Comparison of ENCODE assay signal across 22 cellular contexts in genomic region chr6:20217900-20218299, GRCh38. TPM values are rescaled to one million over a fixed set of nuclear protein-coding genes. Genes with fewer than 3 reads are reported as not detected.
DNase-seq lines count a peak whose midpoint lies in the region; ATAC-seq and TF ChIP-seq lines count a peak whose summit lies in the region.
"Had no signal": no experiment of that assay in that cellular context is flagged by ENCODE, and none has a peak within 500 bp of the region (broad histone marks: within the 10 kb centered on the region; RNA-seq: fewer than 3 reads in every experiment).

No MANE protein-coding gene starts in this region.

- H3K9me3 Mint-ChIP-seq in MCF 10A (ENCODE audit: unreplicated experiment) (no peaks in the 10 kb centered on the region), nephron (no peaks in the 10 kb centered on the region), WTC11 (no peaks in the 10 kb centered on the region)
- H3K9me3 Mint-ChIP-seq: immature natural killer cell, memory B cell, neural crest cell had no signal

- H3K4me1 Mint-ChIP-seq in MCF 10A (ENCODE audit: insufficient read depth, unreplicated experiment) (peaks cover 3% of the 10 kb centered on the region), nephron (peaks cover 24% of the 10 kb centered on the region), WTC11 (peaks cover 15% of the 10 kb centered on the region)

- peak; percentile 47 for ATAC-seq in aorta (ENCODE audit: low FRiP score)
- ATAC-seq in WTC11, result no peak

- no peaks in the 10 kb centered on the region for H3K9me3 ChIP-seq in breast epithelium
- no peaks in the 10 kb centered on the region for H3K9me3 ChIP-seq in cardiac muscle cell (ENCODE audit: low read depth)
- H3K9me3 ChIP-seq in aorta (ENCODE audit: control insufficient read depth, low read length), result no peaks in the 10 kb centered on the region
- H3K9me3 ChIP-seq: esophagus muscularis mucosa had no signal

- TF ChIP-seq CTCF in breast epithelium (IDR thresholded peaks at IDR 0.05), result no peak
- TF ChIP-seq CTCF in MCF 10A (IDR thresholded peaks at IDR 0.05; ENCODE audit: unreplicated experiment), result no peak
- no peak for TF ChIP-seq CTCF in cardiac muscle cell (IDR thresholded peaks at IDR 0.05; ENCODE audit: low read depth, low read length)
- TF ChIP-seq CTCF in nephron (IDR thresholded peaks at IDR 0.05; ENCODE audit: unreplicated experiment in 3 of 3), result no peak
- TF ChIP-seq CTCF in WTC11 (IDR thresholded peaks at IDR 0.05), result no peak

- 88 to 94% methylated on average over 2 of the region's 2 CpGs for WGBS in aorta, 2 donors

- BruUV-seq in MCF 10A (replicated peaks; lab: Mats Ljungman, UMichigan), result no TSS peak

- H3K36me3 Mint-ChIP-seq in MCF 10A (ENCODE audit: insufficient read depth, unreplicated experiment) (no peaks in the 10 kb centered on the region), nephron (ENCODE audit: low read depth) (no peaks in the 10 kb centered on the region), WTC11 (no peaks in the 10 kb centered on the region)
- H3K36me3 Mint-ChIP-seq: immature natural killer cell, memory B cell had no signal

- peak overlapping the region; percentile 58 to 71 for H3K27ac ChIP-seq in breast epithelium
- peak overlapping the region; percentile 76 for H3K27ac ChIP-seq in cardiac muscle cell
- no peak overlapping the region for H3K27ac ChIP-seq in aorta (ENCODE audit: low read depth in 1 of 2, low read length in 2 of 2)

- intact Hi-C loops in breast epithelium (cut with DNase I; ENCODE audit: low total_unique reads), result no loop called here
- intact Hi-C loops in MCF 10A (cut with micrococcal nuclease), result loop anchor here (10.0 kb wide), 1 partner anchor 123 kb away; no protein-coding TSS in a partner anchor
- intact Hi-C loops in aorta (cut with DNase I), result loop anchor here in 1 of 2 donors (5.0 kb wide), 1 partner anchor 1956 kb away; the partner anchor contains the start of gene DEK

- TF ChIP-seq POLR2A in breast epithelium (IDR thresholded peaks at IDR 0.05), result no peak

- H3K4me3 Mint-ChIP-seq in MCF 10A (ENCODE audit: unreplicated experiment), result no peak overlapping the region
- no peak overlapping the region for H3K4me3 Mint-ChIP-seq in nephron
- H3K4me3 Mint-ChIP-seq in WTC11, result no peak overlapping the region
- H3K4me3 Mint-ChIP-seq: immature natural killer cell, memory B cell, neural crest cell had no signal

- H3K4me3 ChIP-seq in breast epithelium (peak overlapping the region in 1 of 3 donors; percentile 48), cardiac muscle cell (no peak overlapping the region), aorta (ENCODE audit: low read length in 2 of 2) (no peak overlapping the region)

- no peaks in the 10 kb centered on the region for H3K27me3 Mint-ChIP-seq in MCF 10A (ENCODE audit: insufficient read depth, unreplicated experiment)
- peaks cover 7% of the 10 kb centered on the region for H3K27me3 Mint-ChIP-seq in nephron (ENCODE audit: low read depth)
- no peaks in the 10 kb centered on the region; the same call in 1 of the 2 replicates for H3K27me3 Mint-ChIP-seq in WTC11 (ENCODE audit: low read depth)

- H3K4me1 ChIP-seq in breast epithelium (no peaks in the 10 kb centered on the region), cardiac muscle cell (ENCODE audit: low read depth) (peaks cover 39% of the 10 kb centered on the region), aorta (ENCODE audit: control insufficient read depth in 1 of 2, insufficient read depth in 2 of 2, low read length in 2 of 2) (no peaks in the 10 kb centered on the region)

- no peaks in the 10 kb centered on the region for H3K36me3 ChIP-seq in breast epithelium
- no peaks in the 10 kb centered on the region for H3K36me3 ChIP-seq in cardiac muscle cell
- no peaks in the 10 kb centered on the region for H3K36me3 ChIP-seq in aorta (ENCODE audit: control insufficient read depth in 1 of 2, insufficient read depth in 2 of 2, low read length in 1 of 2)
- H3K36me3 ChIP-seq: esophagus muscularis mucosa had no signal

- CTCF ChIA-PET in MCF 10A (lab: Yijun Ruan, JAX) (interaction anchor here (0.6 kb wide), 1 partner anchor 974 kb away, joined by 3 read pairs; no protein-coding TSS in a partner anchor), WTC11 (lab: Charles Lee) (no interaction called here)

- H3K27ac Mint-ChIP-seq in MCF 10A (ENCODE audit: low read depth, unreplicated experiment) (no peak overlapping the region), nephron (peak overlapping the region in 2 of 3 experiments; percentile 23 to 72), WTC11 (no peak overlapping the region)
- H3K27ac Mint-ChIP-seq: immature natural killer cell, memory B cell had no signal

- H3K27me3 ChIP-seq in breast epithelium (no peaks in the 10 kb centered on the region), cardiac muscle cell (no peaks in the 10 kb centered on the region), aorta (ENCODE audit: control insufficient read depth in 1 of 2, insufficient read depth in 2 of 2, low read length in 1 of 2) (no peaks in the 10 kb centered on the region)
- H3K27me3 ChIP-seq: esophagus muscularis mucosa had no signal

- POLR2A ChIA-PET in MCF 10A (lab: Yijun Ruan, JAX) (no interaction called here), WTC11 (lab: Charles Lee) (no interaction called here)

- no peak for DNase-seq in breast epithelium (ENCODE audit: low spot score in 2 of 2)
- DNase-seq in MCF 10A (ENCODE audit: unreplicated experiment), result no peak
- peak in 1 of 2 donors; percentile 35 for DNase-seq in cardiac muscle cell (ENCODE audit: low read depth in 1 of 2, low spot score in 1 of 2)
- no peak for DNase-seq in aorta
- DNase-seq in activated effector memory CD4-positive, alpha-beta T cell treated with anti-CD3 and anti-CD28 coated beads, Interleukin-2, amount 50 U/mL, for 16 hours, result no peak
- no peak for DNase-seq in WTC11 (ENCODE audit: low spot score)
- DNase-seq in HK-2 (ENCODE audit: unreplicated experiment), result no peak
- DNase-seq: 8988T; activated CD4-positive, alpha-beta T cell treated with anti-CD3 and anti-CD28 coated beads for 48 hours; COR-L47; EL; immature natural killer cell; Kasumi-1; NCI-H1092 treated with DMSO at 0.1 percent for 48 hours; NCI-H510A treated with DMSO at 0.1 percent for 48 hours; stimulated activated naive CD4-positive, alpha-beta T cell; SW 1271; trophoblast cell had no signal

TF ChIP-seq in WTC11, 78 proteins besides CTCF, POLR2A, EP300 and RAD21 (continues in another document):
- TF ChIP-seq EMX1 (CRISPR knock-in tag; IDR thresholded peaks at IDR 0.05) (no peak), USF1 (CRISPR knock-in tag; IDR thresholded peaks at IDR 0.05) (no peak), FOXP4 (CRISPR knock-in tag; IDR thresholded peaks at IDR 0.05) (no peak), RELA (CRISPR knock-in tag; IDR thresholded peaks at IDR 0.05; ENCODE audit: borderline replicate concordance) (no peak), PRRX2 (CRISPR knock-in tag; IDR thresholded peaks at IDR 0.05) (no peak), JAZF1 (CRISPR knock-in tag; IDR thresholded peaks at IDR 0.05) (no peak), ZNF396 (CRISPR knock-in tag; IDR thresholded peaks at IDR 0.05; ENCODE audit: borderline replicate concordance) (no peak), KAT7 (CRISPR knock-in tag; IDR thresholded peaks at IDR 0.05; ENCODE audit: borderline replicate concordance) (no peak), NFE2L1 (CRISPR knock-in tag; IDR thresholded peaks at IDR 0.05) (no peak), OVOL2 (CRISPR knock-in tag; IDR thresholded peaks at IDR 0.05; ENCODE audit: borderline replicate concordance) (no peak), RORB (CRISPR knock-in tag; IDR thresholded peaks at IDR 0.05) (no peak), E2F1 (CRISPR knock-in tag; IDR thresholded peaks at IDR 0.05) (no peak), NR3C1 (CRISPR knock-in tag; conservative IDR thresholded peaks at IDR 0.05; ENCODE audit: low read depth) (no peak), TP53 (CRISPR knock-in tag; IDR thresholded peaks at IDR 0.05) (no peak)

RNA-seq across cellular contexts. Expression of gene MBOAT1, which starts 5.6 kb away (rescaled TPM):
- total RNA-seq in breast epithelium (10 to 100 TPM; 10.9 to 38.6 (median 26.2) TPM), MCF 10A (2022) (6.3 and 9.3 TPM in 2 replicates), cardiac muscle cell (9.1 and 15.5 TPM in 2 replicates), aorta (10 to 100 TPM in 1 of 2 donors, 1 to 10 TPM in 1; 7.4 to 13.8 TPM), WTC11 (2021) (16.3 to 22.9 TPM (median 16.5 TPM) in 3 replicates)
- polyA plus RNA-seq in cardiac muscle cell (7.5 and 10.2 TPM in 2 replicates), aorta (1 to 10 TPM; 2.5 to 3.5 TPM)

Comparison
In these comparisons a context has a peak if more than half of its experiments do, and no peak if none do; other contexts are left out.
1. H3K27ac ChIP-seq: peak in breast epithelium (2 of 2) and cardiac muscle cell (single experiment); none in aorta (0 of 2).
2. H3K27ac Mint-ChIP-seq: peak in nephron (2 of 3); none in MCF 10A (single experiment) and WTC11 (single experiment).